In genomic region chr6:11381801-11382513, GRCh38 we compare ENCODE assay signal across 8 cellular contexts.
DNase-seq lines count a peak whose midpoint lies in the region; ATAC-seq lines count a peak whose summit lies in the region.

No MANE protein-coding gene starts in this region.

- H3K36me3 Mint-ChIP-seq in CD4-positive, CD25-positive, alpha-beta regulatory T cell: peaks cover 19% of the 10 kb centered on the region

- H3K27me3 Mint-ChIP-seq in CD4-positive, CD25-positive, alpha-beta regulatory T cell: no peaks in the 10 kb centered on the region

- peak overlapping the region; percentile 90 for H3K27ac ChIP-seq in CD4-positive, CD25-positive, alpha-beta regulatory T cell (ENCODE audit: insufficient read depth, low read length, poor library complexity, severe bottlenecking)

- H3K9me3 ChIP-seq in CD4-positive, CD25-positive, alpha-beta regulatory T cell (ENCODE audit: control insufficient read depth in 2 of 2, low read length in 2 of 2): no peaks in the 10 kb centered on the region

- H3K27me3 ChIP-seq in CD4-positive, CD25-positive, alpha-beta regulatory T cell (ENCODE audit: control insufficient read depth, insufficient read depth, low read length): no peaks in the 10 kb centered on the region

- H3K4me3 ChIP-seq in CD4-positive, CD25-positive, alpha-beta regulatory T cell (ENCODE audit: low read depth, low read length): peak overlapping the region; percentile 86

- peaks cover 37 to 70% (median 56%) of the 10 kb centered on the region in 4 donors for H3K4me1 Mint-ChIP-seq in CD4-positive, CD25-positive, alpha-beta regulatory T cell

- H3K4me1 ChIP-seq in CD4-positive, CD25-positive, alpha-beta regulatory T cell (ENCODE audit: control insufficient read depth, insufficient read depth, low read length, poor library complexity, severe bottlenecking): peaks cover 41% of the 10 kb centered on the region

- peak overlapping the region; percentile 86 to 95 (median 92) for H3K4me3 Mint-ChIP-seq in CD4-positive, CD25-positive, alpha-beta regulatory T cell

- peak; percentile 56 to 95 (median 86) for DNase-seq in CD4-positive, CD25-positive, alpha-beta regulatory T cell
- DNase-seq in KBM-7 (peak; percentile 93), left colon (peak in 1 of 2 donors; percentile 45), NK-92 (lab: John Stamatoyannopoulos, UW; ENCODE audit: unreplicated experiment) (no peak), GM03348 (ENCODE audit: low spot score) (no peak)
- DNase-seq in activated CD8-positive, alpha-beta memory T cell treated with anti-CD3 and anti-CD28 coated beads, Interleukin-2, amount 50 U/mL, for 24 hours (ENCODE audit: extremely low read depth): peak; percentile 23
- peak; percentile 69 for DNase-seq in stimulated activated CD8-positive, alpha-beta memory T cell treated with anti-CD3 and anti-CD28 coated beads, Interleukin-4, amount 100 ng/mL, for 48 hours

- H3K27ac Mint-ChIP-seq in CD4-positive, CD25-positive, alpha-beta regulatory T cell: peak overlapping the region; percentile 90 to 94 (median 91)

- ATAC-seq in CD4-positive, CD25-positive, alpha-beta regulatory T cell (ENCODE audit: low read depth in 2 of 2): peak; percentile 97
- ATAC-seq in GM21381 (IDR thresholded peaks at IDR 0.05; ENCODE audit: unreplicated experiment) (peak; percentile 68), left colon (peak; percentile 77)

- intact Hi-C loops in left colon (cut with DNase I, micrococcal nuclease): no loop called here

- in situ Hi-C loops in KBM-7 (cut with MboI; ENCODE audit: low pct_unique_long_range_greater_than_20kb, low sequenced_read_pairs): no loop called here

- peaks cover 2% of the 10 kb centered on the region for H3K36me3 ChIP-seq in CD4-positive, CD25-positive, alpha-beta regulatory T cell (ENCODE audit: control insufficient read depth, insufficient read depth, low read length)

- H3K9me3 Mint-ChIP-seq in CD4-positive, CD25-positive, alpha-beta regulatory T cell: peaks cover 0 to 2% (median 0%) of the 10 kb centered on the region in 7 donors

Comparison
In these comparisons a context has a peak if more than half of its experiments do, and no peak if none do; other contexts are left out.
1. DNase-seq: peak in CD4-positive, CD25-positive, alpha-beta regulatory T cell (3 of 3), KBM-7 (single experiment), activated CD8-positive, alpha-beta memory T cell treated with anti-CD3 and anti-CD28 coated beads, Interleukin-2, amount 50 U/mL, for 24 hours (single experiment) and stimulated activated CD8-positive, alpha-beta memory T cell treated with anti-CD3 and anti-CD28 coated beads, Interleukin-4, amount 100 ng/mL, for 48 hours (single experiment); none in NK-92 (single experiment) and GM03348 (single experiment).
2. Peak in every context shown above with its lines, with median percentiles within 50 percentile points of each other: ATAC-seq.